Comparison of ENCODE assay signal across 24 cellular contexts in genomic region chr20:58482416-58482815, GRCh38. TPM values are rescaled to one million over a fixed set of nuclear protein-coding genes. Genes with fewer than 3 reads are reported as not detected.
DNase-seq lines count a peak whose midpoint lies in the region; ATAC-seq, FAIRE-seq and TF ChIP-seq lines count a peak whose summit lies in the region.
"Had no signal": no experiment of that assay in that cellular context is flagged by ENCODE, and none has a peak within 500 bp of the region (broad histone marks: within the 10 kb centered on the region; RNA-seq: fewer than 3 reads in every experiment).

No MANE protein-coding gene starts in this region.

- TF ChIP-seq POLR2A in endothelial cell of umbilical vein (IDR thresholded peaks at IDR 0.05; ENCODE audit: low read depth, low read length) = no peak

- BruUV-seq in endothelial cell of umbilical vein (replicated peaks; lab: Mats Ljungman, UMichigan) = no TSS peak

- H3K36me3 Mint-ChIP-seq in activated CD4-positive, alpha-beta T cell treated with anti-CD3 and anti-CD28 coated beads for 36 hours (ENCODE audit: low read depth) = peaks cover 6% of the 10 kb centered on the region

- no peak for FAIRE-seq in endothelial cell of umbilical vein (lab: Jason Lieb, UNC)
- FAIRE-seq: islet of Langerhans had no signal

- H3K27me3 Mint-ChIP-seq in activated CD4-positive, alpha-beta T cell treated with anti-CD3 and anti-CD28 coated beads for 36 hours = peaks cover 15% of the 10 kb centered on the region

- H3K27ac ChIP-seq in endothelial cell of umbilical vein (ENCODE audit: insufficient read depth, low read depth, low read length) = no peak overlapping the region
- H3K27ac ChIP-seq in hepatocyte = no peak overlapping the region
- H3K27ac ChIP-seq: body of pancreas, lower lobe of right lung, neutrophil, stomach had no signal

- H3K4me3 ChIP-seq in endothelial cell of umbilical vein (replicated peaks in 1 of 3; ENCODE audit: insufficient read depth in 1 of 3, low read depth in 1 of 3, low read length in 3 of 3) (no peak overlapping the region), hepatocyte (no peak overlapping the region)
- H3K4me3 ChIP-seq: body of pancreas, lower lobe of right lung, stomach had no signal

- DNase-seq in H4 (ENCODE audit: low spot score) (peak; percentile 44), RKO (ENCODE audit: low spot score) (peak; percentile 5), endothelial cell of umbilical vein (ENCODE audit: low read depth, low spot score) (no peak), renal cortical epithelial cell (ENCODE audit: low read depth) (peak; percentile 3), hepatocyte (ENCODE audit: low spot score) (no peak)
- no peak for DNase-seq in activated CD4-positive, alpha-beta T cell treated with anti-CD3 and anti-CD28 coated beads for 36 hours
- no peak for DNase-seq in stimulated activated naive CD4-positive, alpha-beta T cell treated with Interleukin-2 at 50 U/mL for 16 hours (lab: John Stamatoyannopoulos, UW)
- DNase-seq: activated CD8-positive, alpha-beta memory T cell treated with anti-CD3 and anti-CD28 coated beads, Interleukin-2, amount 10 ng/mL, durations not matched to agents 7 days and 5 days; body of pancreas; KBM-7; lower lobe of right lung; NCI-H1092 treated with DMSO at 0.1 percent for 48 hours; NCI-H2107; NCI-H510A; Right ventricle myocardium superior; stimulated activated CD4-positive, alpha-beta T cell treated with anti-CD3 and anti-CD28 coated beads, Interleukin-4, amount 100 ng/mL, for 1 hour; stomach; SW 1271; transverse colon had no signal

- intact Hi-C loops in endothelial cell of umbilical vein (cut with micrococcal nuclease) = loop anchor here (10.0 kb wide), 1 partner anchor 602 kb away; no protein-coding TSS in a partner anchor
- intact Hi-C loops in activated CD4-positive, alpha-beta T cell treated with anti-CD3 and anti-CD28 coated beads for 36 hours (cut with DNase I, micrococcal nuclease) = loop anchor here (5.0 to 10.0 kb wide), 3 partner anchors 170 to 592 kb away; partner anchors contain the start of gene STX16 (in 1 of the 2)

- TF ChIP-seq CTCF in endothelial cell of umbilical vein (IDR thresholded peaks at IDR 0.05; ENCODE audit: extremely low read depth in 1 of 2, insufficient read depth in 1 of 2, low read depth in 1 of 2, low read length in 2 of 2) = no peak
- no peak for TF ChIP-seq CTCF in hepatocyte (IDR thresholded peaks at IDR 0.05; ENCODE audit: poor library complexity)

- H3K79me2 ChIP-seq in endothelial cell of umbilical vein (ENCODE audit: control insufficient read depth, insufficient read depth, low read length) (no peaks in the 10 kb centered on the region), hepatocyte (no peaks in the 10 kb centered on the region)

- H3K27ac Mint-ChIP-seq in activated CD4-positive, alpha-beta T cell treated with anti-CD3 and anti-CD28 coated beads for 36 hours = no peak overlapping the region
- H3K27ac Mint-ChIP-seq: activated CD8-positive, alpha-beta memory T cell treated with anti-CD3 and anti-CD28 coated beads, Interleukin-2, amount 10 ng/mL, durations not matched to agents 7 days and 5 days; activated naive CD4-positive, alpha-beta T cell treated with anti-CD3 and anti-CD28 coated beads, Interleukin-2, amount 50 U/mL, for 72 hours; activated T-helper 1 cell treated with anti-CD3 and anti-CD28 coated beads, Interleukin-12 subunit alpha, Interleukin-12 subunit beta, Interleukin-2, Interleukin-4 antibody, amounts not matched to agents 30 ng/mL and 10 ng/mL and 1 ng/mL, durations not matched to agents 14 hours and 24 hours and 36 hours had no signal

- ATAC-seq in activated CD4-positive, alpha-beta T cell treated with anti-CD3 and anti-CD28 coated beads for 36 hours = no peak
- ATAC-seq: activated CD8-positive, alpha-beta memory T cell treated with anti-CD3 and anti-CD28 coated beads, Interleukin-2, amount 10 ng/mL, durations not matched to agents 7 days and 5 days; body of pancreas; lower lobe of right lung had no signal

- no peaks in the 10 kb centered on the region for H4K20me1 ChIP-seq in endothelial cell of umbilical vein (replicated peaks; ENCODE audit: control insufficient read depth, extremely low read depth, insufficient read depth, low read length)
- no peaks in the 10 kb centered on the region for H4K20me1 ChIP-seq in hepatocyte (ENCODE audit: insufficient read depth, poor library complexity, severe bottlenecking)

- no peaks in the 10 kb centered on the region for H3K9me1 ChIP-seq in endothelial cell of umbilical vein (replicated peaks; ENCODE audit: control insufficient read depth, extremely low read depth, insufficient read depth, low read length)

- H3K4me2 ChIP-seq in endothelial cell of umbilical vein (ENCODE audit: insufficient read depth, low read length) = no peak overlapping the region
- H3K4me2 ChIP-seq in hepatocyte = no peak overlapping the region

- H3K9me3 ChIP-seq in endothelial cell of umbilical vein (replicated peaks; ENCODE audit: control insufficient read depth, insufficient read depth, low read length) = peaks cover 4% of the 10 kb centered on the region
- peaks cover 10% of the 10 kb centered on the region for H3K9me3 ChIP-seq in hepatocyte (ENCODE audit: low read depth)
- H3K9me3 ChIP-seq: neutrophil had no signal

- H3K27me3 ChIP-seq in endothelial cell of umbilical vein (ENCODE audit: control insufficient read depth in 2 of 2, insufficient read depth in 2 of 2, low read length in 2 of 2) (no peaks in the 10 kb centered on the region), hepatocyte (no peaks in the 10 kb centered on the region)
- H3K27me3 ChIP-seq: body of pancreas, transverse colon had no signal

- H3K36me3 ChIP-seq in endothelial cell of umbilical vein (ENCODE audit: control insufficient read depth in 2 of 2, extremely low read depth in 1 of 2, insufficient read depth in 2 of 2, low read length in 2 of 2) (no peaks in the 10 kb centered on the region), hepatocyte (replicated peaks; ENCODE audit: insufficient read depth, low read depth) (no peaks in the 10 kb centered on the region)
- H3K36me3 ChIP-seq: lower lobe of right lung, neutrophil, stomach, transverse colon had no signal

- H3K4me1 Mint-ChIP-seq in activated CD4-positive, alpha-beta T cell treated with anti-CD3 and anti-CD28 coated beads for 36 hours = no peaks in the 10 kb centered on the region
- H3K4me1 Mint-ChIP-seq: activated CD8-positive, alpha-beta memory T cell treated with anti-CD3 and anti-CD28 coated beads, Interleukin-2, amount 10 ng/mL, durations not matched to agents 7 days and 5 days had no signal

- H3K9me3 Mint-ChIP-seq in activated CD4-positive, alpha-beta T cell treated with anti-CD3 and anti-CD28 coated beads for 36 hours (ENCODE audit: low read depth) = peaks cover 16% of the 10 kb centered on the region

- WGBS in hepatocyte (ENCODE audit: low lambda C conversion rate, missing lambda C conversion rate) = 63% methylated on average over 10 of the region's 10 CpGs

- POLR2A ChIA-PET in endothelial cell of umbilical vein (lab: Charles Lee) = no interaction called here
- POLR2A ChIA-PET in activated CD4-positive, alpha-beta T cell treated with anti-CD3 and anti-CD28 coated beads for 36 hours (lab: Charles Lee) = no interaction called here

- no peaks in the 10 kb centered on the region for H3K9me2 ChIP-seq in hepatocyte (replicated peaks; ENCODE audit: insufficient read depth)

- CTCF ChIA-PET in endothelial cell of umbilical vein (lab: Charles Lee) = interaction anchor here (0.8 to 4.2 kb wide), 18 partner anchors 15 to 388 kb away, joined by 3 to 71 read pairs (median 10); partner anchors contain the start of genes GNAS, GNAS-AS1 and STX16
- CTCF ChIA-PET in activated CD4-positive, alpha-beta T cell treated with anti-CD3 and anti-CD28 coated beads for 36 hours (lab: Charles Lee) = interaction anchor here (0.6 to 1.9 kb wide), 15 partner anchors 8 to 834 kb away, joined by 3 to 11 read pairs (median 4); partner anchors contain the start of gene GNAS

- H3K9ac ChIP-seq in endothelial cell of umbilical vein (replicated peaks; ENCODE audit: extremely low read depth, insufficient read depth, low read length) = no peak overlapping the region

- dilution Hi-C loops in endothelial cell of umbilical vein (cut with MboI; ENCODE audit: extremely low pct_ligation_motif_present, low sequenced_read_pairs) = no loop called here

- H2AFZ ChIP-seq in endothelial cell of umbilical vein (ENCODE audit: low read depth, low read length) (no peak overlapping the region), hepatocyte (no peak overlapping the region)

- no peak overlapping the region for H3K4me3 Mint-ChIP-seq in activated CD4-positive, alpha-beta T cell treated with anti-CD3 and anti-CD28 coated beads for 36 hours
- H3K4me3 Mint-ChIP-seq: activated CD8-positive, alpha-beta memory T cell treated with anti-CD3 and anti-CD28 coated beads, Interleukin-2, amount 10 ng/mL, durations not matched to agents 7 days and 5 days; activated T-helper 1 cell treated with anti-CD3 and anti-CD28 coated beads, Interleukin-12 subunit alpha, Interleukin-12 subunit beta, Interleukin-2, Interleukin-4 antibody, amounts not matched to agents 30 ng/mL and 10 ng/mL and 1 ng/mL, durations not matched to agents 14 hours and 24 hours and 36 hours had no signal

- H3K4me1 ChIP-seq in endothelial cell of umbilical vein (ENCODE audit: control insufficient read depth, extremely low read depth, insufficient read depth, low read length) (peaks cover 4% of the 10 kb centered on the region), hepatocyte (ENCODE audit: insufficient read depth) (no peaks in the 10 kb centered on the region)
- H3K4me1 ChIP-seq: body of pancreas, Caco-2, lower lobe of right lung had no signal

TF ChIP-seq in endothelial cell of umbilical vein, 7 proteins besides CTCF, POLR2A, EP300 and RAD21:
- TF ChIP-seq JUN (IDR thresholded peaks at IDR 0.05; ENCODE audit: borderline replicate concordance, insufficient read depth, insufficient read length, low read depth) (peak; percentile 24), MYC (IDR thresholded peaks at IDR 0.05; ENCODE audit: low read depth, low read length) (no peak)

RNA-seq across cellular contexts. Expression of gene APCDD1L, which starts 32.8 kb away (rescaled TPM):
- 1.5 and 1.7 TPM in 2 replicates for total RNA-seq in H4 (2014; rRNA removed; shearing (Covaris generic))
- total RNA-seq in endothelial cell of umbilical vein (0.88 and 1.4 TPM in 2 replicates), renal cortical epithelial cell (5.7 and 13.7 TPM in 2 replicates), hepatocyte (0.23 TPM in 1 of 2 replicates, not detected in the other)
- polyA plus RNA-seq in endothelial cell of umbilical vein (0.13 and 0.17 TPM in 2 replicates), hepatocyte (0.07 TPM in 1 of 2 replicates, not detected in the other)
- polyA plus RNA-seq in endothelial cell of umbilical vein (2011; cell fraction: cytosol; rRNA removed) = 0.11 and 0.17 TPM in 2 replicates
- polyA plus RNA-seq in endothelial cell of umbilical vein (2011; cell fraction: nucleus; rRNA removed) = 0.25 TPM in 1 of 2 replicates, not detected in the other
- 0.27 and 0.41 TPM in 2 replicates for polyA plus RNA-seq in endothelial cell of umbilical vein (2012)
- 0.08 and 0.10 TPM in 2 replicates for polyA minus RNA-seq in endothelial cell of umbilical vein
- polyA minus RNA-seq in endothelial cell of umbilical vein (2011; cell fraction: cytosol; rRNA and poly(A)+ RNA removed) = not detected
- polyA minus RNA-seq in endothelial cell of umbilical vein (2011; cell fraction: nucleus; rRNA and poly(A)+ RNA removed) = not detected in 2 replicates
- not detected for total RNA-seq in activated CD4-positive, alpha-beta T cell treated with anti-CD3 and anti-CD28 coated beads for 36 hours
- total RNA-seq: activated CD8-positive, alpha-beta memory T cell treated with anti-CD3 and anti-CD28 coated beads, Interleukin-2, amount 10 ng/mL, durations not matched to agents 7 days and 5 days; activated naive CD4-positive, alpha-beta T cell treated with anti-CD3 and anti-CD28 coated beads, Interleukin-2, amount 50 U/mL, for 72 hours; activated T-helper 1 cell treated with anti-CD3 and anti-CD28 coated beads, Interleukin-12 subunit alpha, Interleukin-12 subunit beta, Interleukin-2, Interleukin-4 antibody, amounts not matched to agents 30 ng/mL and 10 ng/mL and 1 ng/mL, durations not matched to agents 14 hours and 24 hours and 36 hours; Caco-2; lower lobe of right lung had no signal

Comparison
In these comparisons a context has a peak if more than half of its experiments do, and no peak if none do; other contexts are left out.
1. DNase-seq: peak in H4 (single experiment), RKO (single experiment) and renal cortical epithelial cell (single experiment); none in endothelial cell of umbilical vein (single experiment), activated CD4-positive, alpha-beta T cell treated with anti-CD3 and anti-CD28 coated beads for 36 hours (single experiment), stimulated activated naive CD4-positive, alpha-beta T cell treated with Interleukin-2 at 50 U/mL for 16 hours (single experiment) and hepatocyte (single experiment).